Comparison of ENCODE assay signal across 10 cellular contexts in genomic region chr13:30143671-30144400, GRCh38.
DNase-seq lines count a peak whose midpoint lies in the region; ATAC-seq and TF ChIP-seq lines count a peak whose summit lies in the region.
"Had no signal": no experiment of that assay in that cellular context is flagged by ENCODE, and none has a peak within 500 bp of the region (broad histone marks: within the 10 kb centered on the region; RNA-seq: fewer than 3 reads in every experiment).

No MANE protein-coding gene starts in this region.

- peak; percentile 45 for DNase-seq in activated naive CD4-positive, alpha-beta T cell treated with anti-CD3 and anti-CD28 coated beads for 36 hours
- no peak for DNase-seq in activated naive CD4-positive, alpha-beta T cell treated with Interleukin-2 at 50 U/mL for 16 hours
- DNase-seq in activated T-helper 1 cell treated with anti-CD3 and anti-CD28 coated beads, Interleukin-12 subunit alpha, Interleukin-12 subunit beta, Interleukin-2, Interleukin-4 antibody, amounts not matched to agents 30 ng/mL and 10 ng/mL and 1 ng/mL, durations not matched to agents 14 hours and 24 hours and 36 hours (ENCODE audit: low spot score) = no peak
- DNase-seq in foreskin fibroblast (peak; percentile 54 to 77), type B pancreatic cell (ENCODE audit: extremely low spot score, unreplicated experiment) (no peak), NCI-H510A treated with DMSO at 0.1 percent for 48 hours (lab: John Stamatoyannopoulos, UW) (no peak), SIG-M5 treated with dmso at 0.1 percent for 504 hours (lab: John Stamatoyannopoulos, UW; ENCODE audit: unreplicated experiment) (no peak)
- DNase-seq: NCI-H2081, T-helper 9 cell had no signal

- ATAC-seq in HG03196 (IDR thresholded peaks at IDR 0.05; ENCODE audit: unreplicated experiment) = no peak

- H3K4me1 Mint-ChIP-seq in activated naive CD4-positive, alpha-beta T cell treated with anti-CD3 and anti-CD28 coated beads for 36 hours (ENCODE audit: low read depth) = peaks cover 67% of the 10 kb centered on the region
- peaks cover 73% of the 10 kb centered on the region for H3K4me1 Mint-ChIP-seq in activated T-helper 1 cell treated with anti-CD3 and anti-CD28 coated beads, Interleukin-12 subunit alpha, Interleukin-12 subunit beta, Interleukin-2, Interleukin-4 antibody, amounts not matched to agents 30 ng/mL and 10 ng/mL and 1 ng/mL, durations not matched to agents 14 hours and 24 hours and 36 hours (ENCODE audit: low read depth)
- H3K4me1 Mint-ChIP-seq in type B pancreatic cell (ENCODE audit: unreplicated experiment) = peaks cover 8% of the 10 kb centered on the region

- H3K9me3 Mint-ChIP-seq in activated naive CD4-positive, alpha-beta T cell treated with anti-CD3 and anti-CD28 coated beads for 36 hours = peaks cover 10% of the 10 kb centered on the region
- H3K9me3 Mint-ChIP-seq in activated T-helper 1 cell treated with anti-CD3 and anti-CD28 coated beads, Interleukin-12 subunit alpha, Interleukin-12 subunit beta, Interleukin-2, Interleukin-4 antibody, amounts not matched to agents 30 ng/mL and 10 ng/mL and 1 ng/mL, durations not matched to agents 14 hours and 24 hours and 36 hours = peaks cover 4% of the 10 kb centered on the region
- no peaks in the 10 kb centered on the region for H3K9me3 Mint-ChIP-seq in type B pancreatic cell

- intact Hi-C loops in activated naive CD4-positive, alpha-beta T cell treated with anti-CD3 and anti-CD28 coated beads for 36 hours (cut with micrococcal nuclease) = no loop called here
- intact Hi-C loops in activated T-helper 1 cell treated with anti-CD3 and anti-CD28 coated beads, Interleukin-12 subunit alpha, Interleukin-12 subunit beta, Interleukin-2, Interleukin-4 antibody, amounts not matched to agents 30 ng/mL and 10 ng/mL and 1 ng/mL, durations not matched to agents 14 hours and 24 hours and 36 hours (cut with micrococcal nuclease) = loop anchor here (10.0 kb wide), 1 partner anchor 549 kb away; the partner anchor contains the start of gene SLC7A1

- TF ChIP-seq CTCF in foreskin fibroblast (IDR thresholded peaks at IDR 0.05; ENCODE audit: low read depth, low read length) (no peak), type B pancreatic cell (conservative IDR thresholded peaks at IDR 0.05) (no peak)

- H3K36me3 Mint-ChIP-seq in activated naive CD4-positive, alpha-beta T cell treated with anti-CD3 and anti-CD28 coated beads for 36 hours (ENCODE audit: low read depth) = peaks cover 4% of the 10 kb centered on the region
- H3K36me3 Mint-ChIP-seq in activated T-helper 1 cell treated with anti-CD3 and anti-CD28 coated beads, Interleukin-12 subunit alpha, Interleukin-12 subunit beta, Interleukin-2, Interleukin-4 antibody, amounts not matched to agents 30 ng/mL and 10 ng/mL and 1 ng/mL, durations not matched to agents 14 hours and 24 hours and 36 hours (ENCODE audit: low read depth) = peaks cover 8% of the 10 kb centered on the region
- H3K36me3 Mint-ChIP-seq in type B pancreatic cell = no peaks in the 10 kb centered on the region

- H3K27me3 Mint-ChIP-seq in activated naive CD4-positive, alpha-beta T cell treated with anti-CD3 and anti-CD28 coated beads for 36 hours (ENCODE audit: low read depth) = no peaks in the 10 kb centered on the region
- H3K27me3 Mint-ChIP-seq in activated T-helper 1 cell treated with anti-CD3 and anti-CD28 coated beads, Interleukin-12 subunit alpha, Interleukin-12 subunit beta, Interleukin-2, Interleukin-4 antibody, amounts not matched to agents 30 ng/mL and 10 ng/mL and 1 ng/mL, durations not matched to agents 14 hours and 24 hours and 36 hours (ENCODE audit: insufficient read depth) = peaks cover 4% of the 10 kb centered on the region
- no peaks in the 10 kb centered on the region for H3K27me3 Mint-ChIP-seq in type B pancreatic cell

- H3K4me3 Mint-ChIP-seq in activated naive CD4-positive, alpha-beta T cell treated with anti-CD3 and anti-CD28 coated beads for 36 hours = no peak overlapping the region
- peak overlapping the region; percentile 28 for H3K4me3 Mint-ChIP-seq in activated T-helper 1 cell treated with anti-CD3 and anti-CD28 coated beads, Interleukin-12 subunit alpha, Interleukin-12 subunit beta, Interleukin-2, Interleukin-4 antibody, amounts not matched to agents 30 ng/mL and 10 ng/mL and 1 ng/mL, durations not matched to agents 14 hours and 24 hours and 36 hours
- H3K4me3 Mint-ChIP-seq in type B pancreatic cell = no peak overlapping the region

- CTCF ChIA-PET in activated naive CD4-positive, alpha-beta T cell treated with anti-CD3 and anti-CD28 coated beads for 36 hours (lab: Charles Lee) = interaction anchor here (1.7 to 8.3 kb wide), 3 partner anchors 11 to 28 kb away, joined by 8 to 86 read pairs (median 11); no protein-coding TSS in a partner anchor

- peak overlapping the region; percentile 25 for H3K27ac Mint-ChIP-seq in activated naive CD4-positive, alpha-beta T cell treated with anti-CD3 and anti-CD28 coated beads for 36 hours
- H3K27ac Mint-ChIP-seq in activated T-helper 1 cell treated with anti-CD3 and anti-CD28 coated beads, Interleukin-12 subunit alpha, Interleukin-12 subunit beta, Interleukin-2, Interleukin-4 antibody, amounts not matched to agents 30 ng/mL and 10 ng/mL and 1 ng/mL, durations not matched to agents 14 hours and 24 hours and 36 hours = peak overlapping the region; percentile 90
- H3K27ac Mint-ChIP-seq in type B pancreatic cell = peak overlapping the region; percentile 81

- H3K4me3 ChIP-seq in foreskin fibroblast (ENCODE audit: low read depth in 1 of 2, low read length in 2 of 2) = no peak overlapping the region

Comparison
In these comparisons a context has a peak if more than half of its experiments do, and no peak if none do; other contexts are left out.
1. DNase-seq: peak in activated naive CD4-positive, alpha-beta T cell treated with anti-CD3 and anti-CD28 coated beads for 36 hours (single experiment) and foreskin fibroblast (2 of 2); none in activated naive CD4-positive, alpha-beta T cell treated with Interleukin-2 at 50 U/mL for 16 hours (single experiment), activated T-helper 1 cell treated with anti-CD3 and anti-CD28 coated beads, Interleukin-12 subunit alpha, Interleukin-12 subunit beta, Interleukin-2, Interleukin-4 antibody, amounts not matched to agents 30 ng/mL and 10 ng/mL and 1 ng/mL, durations not matched to agents 14 hours and 24 hours and 36 hours (single experiment), type B pancreatic cell (single experiment), NCI-H510A treated with DMSO at 0.1 percent for 48 hours (single experiment) and SIG-M5 treated with dmso at 0.1 percent for 504 hours (single experiment).
2. H3K27ac Mint-ChIP-seq: peak in every context shown above with its lines; median percentile 90 in activated T-helper 1 cell treated with anti-CD3 and anti-CD28 coated beads, Interleukin-12 subunit alpha, Interleukin-12 subunit beta, Interleukin-2, Interleukin-4 antibody, amounts not matched to agents 30 ng/mL and 10 ng/mL and 1 ng/mL, durations not matched to agents 14 hours and 24 hours and 36 hours; 81 in type B pancreatic cell; 25 in activated naive CD4-positive, alpha-beta T cell treated with anti-CD3 and anti-CD28 coated beads for 36 hours.